8 cellular contexts compared by ENCODE assay signal in genomic region chr9:34546834-34547827, GRCh38. TPM values are rescaled to one million over a fixed set of nuclear protein-coding genes. Genes with fewer than 3 reads are reported as not detected.
DNase-seq lines count a peak whose midpoint lies in the region; FAIRE-seq and TF ChIP-seq lines count a peak whose summit lies in the region.

No MANE protein-coding gene starts in this region.

- no peak overlapping the region for H2AFZ ChIP-seq in astrocyte (ENCODE audit: low read depth, low read length)
- no peak overlapping the region for H2AFZ ChIP-seq in hepatocyte

- no peak overlapping the region for H3K4me3 Mint-ChIP-seq in astrocyte (ENCODE audit: unreplicated experiment)

- no peak overlapping the region for H3K27ac Mint-ChIP-seq in astrocyte (ENCODE audit: unreplicated experiment)

- peak; percentile 64 for TF ChIP-seq CTCF in astrocyte (IDR thresholded peaks at IDR 0.05; ENCODE audit: insufficient read depth, low read depth, low read length)
- peak; percentile 55 for TF ChIP-seq CTCF in hepatocyte (IDR thresholded peaks at IDR 0.05; ENCODE audit: poor library complexity)

- H3K79me2 ChIP-seq in astrocyte (ENCODE audit: insufficient read depth, low read length) (no peaks in the 10 kb centered on the region), hepatocyte (no peaks in the 10 kb centered on the region)

- H3K27me3 ChIP-seq in SJCRH30 (no peaks in the 10 kb centered on the region), astrocyte (ENCODE audit: insufficient read depth, low read length) (peaks cover 17% of the 10 kb centered on the region), hepatocyte (peaks cover 9% of the 10 kb centered on the region)

- H3K4me3 ChIP-seq in SJCRH30 (no peak overlapping the region), astrocyte (ENCODE audit: insufficient read depth, low read depth, low read length) (no peak overlapping the region), hepatocyte (no peak overlapping the region), skeletal muscle cell (ENCODE audit: low read depth, low read length) (no peak overlapping the region)

- H3K36me3 Mint-ChIP-seq in astrocyte (ENCODE audit: low read depth, unreplicated experiment), result peaks cover 3% of the 10 kb centered on the region

- peak; percentile 43 for FAIRE-seq in astrocyte (lab: Jason Lieb, UNC)

- H3K36me3 ChIP-seq in SJCRH30 (no peaks in the 10 kb centered on the region), astrocyte (ENCODE audit: insufficient read depth, low read length) (no peaks in the 10 kb centered on the region), hepatocyte (replicated peaks; ENCODE audit: insufficient read depth, low read depth) (no peaks in the 10 kb centered on the region)

- DNase-seq in CMK (ENCODE audit: low read depth) (peak; percentile 22), HuH-7 (ENCODE audit: low spot score) (peak; percentile 60), SJCRH30 (peak; percentile 69 to 81), astrocyte (ENCODE audit: low read depth) (peak; percentile 57), hepatocyte (ENCODE audit: low spot score) (peak; percentile 83), skeletal muscle cell (ENCODE audit: low read depth) (peak; percentile 15), NCI-H128 (lab: John Stamatoyannopoulos, UW; ENCODE audit: unreplicated experiment) (no peak), T1000 (lab: John Stamatoyannopoulos, UW) (no peak)

- no peaks in the 10 kb centered on the region for H3K9me3 ChIP-seq in SJCRH30 (replicated peaks)
- no peaks in the 10 kb centered on the region for H3K9me3 ChIP-seq in astrocyte (ENCODE audit: insufficient read depth, low read depth, low read length)
- H3K9me3 ChIP-seq in hepatocyte (ENCODE audit: low read depth), result no peaks in the 10 kb centered on the region

- no peaks in the 10 kb centered on the region for H3K9me3 Mint-ChIP-seq in astrocyte (ENCODE audit: unreplicated experiment)

- H4K20me1 ChIP-seq in astrocyte (ENCODE audit: insufficient read depth, low read length) (peaks cover 5% of the 10 kb centered on the region), hepatocyte (ENCODE audit: insufficient read depth, poor library complexity, severe bottlenecking) (no peaks in the 10 kb centered on the region)

- no peaks in the 10 kb centered on the region for H3K4me1 Mint-ChIP-seq in astrocyte (ENCODE audit: low read depth, unreplicated experiment)

- no peaks in the 10 kb centered on the region for H3K9me2 ChIP-seq in hepatocyte (replicated peaks; ENCODE audit: insufficient read depth)

- H3K27me3 Mint-ChIP-seq in astrocyte (ENCODE audit: low read depth, unreplicated experiment), result peaks cover 46% of the 10 kb centered on the region

- H3K27ac ChIP-seq in SJCRH30 (no peak overlapping the region), astrocyte (ENCODE audit: low read depth, low read length) (no peak overlapping the region), hepatocyte (no peak overlapping the region)

- WGBS in hepatocyte (ENCODE audit: low lambda C conversion rate, missing lambda C conversion rate), result 74% methylated on average over 16 of the region's 16 CpGs

- no peaks in the 10 kb centered on the region for H3K4me1 ChIP-seq in SJCRH30
- H3K4me1 ChIP-seq in astrocyte (ENCODE audit: insufficient read depth, low read length), result no peaks in the 10 kb centered on the region
- H3K4me1 ChIP-seq in hepatocyte (ENCODE audit: insufficient read depth), result no peaks in the 10 kb centered on the region

- H3K4me2 ChIP-seq in astrocyte (ENCODE audit: low read length), result no peak overlapping the region
- H3K4me2 ChIP-seq in hepatocyte, result no peak overlapping the region

- H3K9ac ChIP-seq in astrocyte (ENCODE audit: low read length), result no peak overlapping the region

RNA-seq across cellular contexts. Expression of gene ENHO, which starts 24.3 kb away (rescaled TPM):
- 0.25 TPM in 1 of 2 replicates, not detected in the other for total RNA-seq in SJCRH30 (2014; rRNA removed; shearing (Covaris generic))
- total RNA-seq in astrocyte (0.55 and 1.1 TPM in 2 replicates), hepatocyte (1.5 and 1.6 TPM in 2 replicates)
- polyA plus RNA-seq in hepatocyte, result 5.3 and 9.4 TPM in 2 replicates

RNA-seq across cellular contexts. Expression of gene CNTFR, which starts 42.4 kb away (rescaled TPM):
- total RNA-seq in SJCRH30 (2014; rRNA removed; shearing (Covaris generic)), result 0.20 and 0.24 TPM in 2 replicates
- total RNA-seq in astrocyte (6.6 and 7.4 TPM in 2 replicates), hepatocyte (2.1 and 4.7 TPM in 2 replicates)
- polyA plus RNA-seq in hepatocyte, result 7.0 and 7.5 TPM in 2 replicates

Comparison
In these comparisons a context has a peak if more than half of its experiments do, and no peak if none do; other contexts are left out.
1. DNase-seq: peak in CMK (single experiment), HuH-7 (single experiment), SJCRH30 (2 of 2), astrocyte (single experiment), hepatocyte (single experiment) and skeletal muscle cell (single experiment); none in NCI-H128 (single experiment) and T1000 (single experiment).